In genomic region chr1:222987616-222988015, GRCh38 we compare ENCODE assay signal across 19 cellular contexts.
A peak's percentile ranks its signal among the peaks of the same experiment; 100 is the strongest.
DNase-seq lines count a peak whose midpoint lies in the region; ATAC-seq and TF ChIP-seq lines count a peak whose summit lies in the region.
"Had no signal": no experiment of that assay in that cellular context is flagged by ENCODE, and none has a peak within 500 bp of the region (broad histone marks: within the 10 kb centered on the region; RNA-seq: fewer than 3 reads in every experiment).

No MANE protein-coding gene starts in this region.

- no peaks in the 10 kb centered on the region for H3K27me3 ChIP-seq in SK-N-SH (ENCODE audit: insufficient read depth)

- H3K4me3 ChIP-seq in SK-N-SH (ENCODE audit: low read depth in 2 of 2, low read length in 1 of 2) = no peak overlapping the region
- H3K4me3 ChIP-seq: GM23248, HAP-1 had no signal

- H3K36me3 ChIP-seq in SK-N-SH (replicated peaks in 1 of 2; ENCODE audit: control insufficient read depth in 1 of 2, insufficient read depth in 2 of 2, low read length in 1 of 2) = peaks cover 0 to 8% of the 10 kb centered on the region in 2 experiments
- H3K36me3 ChIP-seq: HAP-1 had no signal

- WGBS in SK-N-SH (ENCODE audit: low lambda C conversion rate) = 78% methylated on average over 2 of the region's 2 CpGs

- H3K79me2 ChIP-seq in SK-N-SH (ENCODE audit: insufficient read depth) = no peaks in the 10 kb centered on the region

- no peak overlapping the region for H3K9ac ChIP-seq in SK-N-SH
- H3K9ac ChIP-seq: GM23248 had no signal

- DNase-seq in SK-N-SH = no peak
- no peak for DNase-seq in HUDEP-2 (lab: John Stamatoyannopoulos, UW; ENCODE audit: unreplicated experiment in 76 of 76)
- DNase-seq: GM23248, NCI-H1694, NCI-H2081 treated with DMSO at 0.1 percent for 48 hours, NCI-H2171 treated with DMSO at 0.1 percent for 48 hours, NCI-H446, NCI-H526, SHP77 treated with DMSO at 0.1 percent for 48 hours, T-cell had no signal

- POLR2A ChIA-PET in SK-N-SH (lab: Yijun Ruan, JAX) = no interaction called here

- no peak overlapping the region for H3K27ac ChIP-seq in SK-N-SH (ENCODE audit: low read depth in 2 of 2, low read length in 1 of 2)
- H3K27ac ChIP-seq in VCaP = no peak overlapping the region
- H3K27ac ChIP-seq: GM23248, RWPE1 had no signal

- H3K9me3 Mint-ChIP-seq in stimulated activated memory B cell treated with anti-CD40 and anti-IgM and Interleukin-4, amounts not matched to agents 10 μg/mL and 1 μg/mL and 100 μg/mL, for 72 hours = no peaks in the 10 kb centered on the region
- H3K9me3 Mint-ChIP-seq: T-cell; T-helper 2 cell treated with Interferon-gamma antibody and Interleukin-4, amounts not matched to agents 5 μg/mL and 100 μg/mL, for 36 hours had no signal

- no peak for ATAC-seq in SK-N-SH treated with all-trans-retinoic acid at 6 μM for 48 hours
- no peak for ATAC-seq in stimulated activated memory B cell treated with anti-CD40 and anti-IgM and Interleukin-4, amounts not matched to agents 10 μg/mL and 1 μg/mL and 100 μg/mL, for 72 hours
- no peak for ATAC-seq in GM18870 (IDR thresholded peaks at IDR 0.05; ENCODE audit: unreplicated experiment)
- no peak for ATAC-seq in HG02623 (IDR thresholded peaks at IDR 0.05; ENCODE audit: unreplicated experiment)
- ATAC-seq: T-cell had no signal

- no peaks in the 10 kb centered on the region for H3K9me3 ChIP-seq in SK-N-SH
- H3K9me3 ChIP-seq: HAP-1 had no signal

- H3K4me1 Mint-ChIP-seq in stimulated activated memory B cell treated with anti-CD40 and anti-IgM and Interleukin-4, amounts not matched to agents 10 μg/mL and 1 μg/mL and 100 μg/mL, for 72 hours = peaks cover 20% of the 10 kb centered on the region

- peak overlapping the region; percentile 4 for H3K27ac Mint-ChIP-seq in stimulated activated memory B cell treated with anti-CD40 and anti-IgM and Interleukin-4, amounts not matched to agents 10 μg/mL and 1 μg/mL and 100 μg/mL, for 72 hours
- H3K27ac Mint-ChIP-seq: T-cell; T-helper 2 cell treated with Interferon-gamma antibody and Interleukin-4, amounts not matched to agents 5 μg/mL and 100 μg/mL, for 36 hours had no signal

- no peak for TF ChIP-seq RAD21 in SK-N-SH (IDR thresholded peaks at IDR 0.05; ENCODE audit: low read length)

- H3K9me2 ChIP-seq in SK-N-SH = no peaks in the 10 kb centered on the region

- H2AFZ ChIP-seq in SK-N-SH (ENCODE audit: low read depth) = no peak overlapping the region
- H2AFZ ChIP-seq: GM23248 had no signal

- CTCF ChIA-PET in SK-N-SH (lab: Yijun Ruan, JAX) = interaction anchor here (1.4 kb wide), 1 partner anchor 136 kb away, joined by 3 read pairs; no protein-coding TSS in a partner anchor

- peak; percentile 14; the same call in 1 of the 2 replicates for TF ChIP-seq CTCF in SK-N-SH (IDR thresholded peaks at IDR 0.05)
- TF ChIP-seq CTCF in LNCAP (IDR thresholded peaks at IDR 0.05) = peak; percentile 39; the same call in 1 of the 2 replicates
- peak; percentile 61 for TF ChIP-seq CTCF in VCaP (conservative IDR thresholded peaks at IDR 0.05)

- no peaks in the 10 kb centered on the region for H3F3A ChIP-seq in SK-N-SH (replicated peaks; ENCODE audit: insufficient read depth)

- H3K4me3 Mint-ChIP-seq in stimulated activated memory B cell treated with anti-CD40 and anti-IgM and Interleukin-4, amounts not matched to agents 10 μg/mL and 1 μg/mL and 100 μg/mL, for 72 hours = no peak overlapping the region
- H3K4me3 Mint-ChIP-seq: T-cell; T-helper 2 cell treated with Interferon-gamma antibody and Interleukin-4, amounts not matched to agents 5 μg/mL and 100 μg/mL, for 36 hours had no signal

- H3K36me3 Mint-ChIP-seq in stimulated activated memory B cell treated with anti-CD40 and anti-IgM and Interleukin-4, amounts not matched to agents 10 μg/mL and 1 μg/mL and 100 μg/mL, for 72 hours = no peaks in the 10 kb centered on the region

- TF ChIP-seq EP300 in SK-N-SH (IDR thresholded peaks at IDR 0.05; ENCODE audit: borderline replicate concordance in 1 of 2, low read depth in 1 of 2, low read length in 1 of 2) = no peak

- no peaks in the 10 kb centered on the region for H3K27me3 Mint-ChIP-seq in stimulated activated memory B cell treated with anti-CD40 and anti-IgM and Interleukin-4, amounts not matched to agents 10 μg/mL and 1 μg/mL and 100 μg/mL, for 72 hours
- H3K27me3 Mint-ChIP-seq: T-cell had no signal

- no peak overlapping the region for H3K4me2 ChIP-seq in SK-N-SH

- no peaks in the 10 kb centered on the region for H4K20me1 ChIP-seq in SK-N-SH (ENCODE audit: insufficient read depth)

- no peaks in the 10 kb centered on the region; a peak in 1 of 4 replicates for H3K4me1 ChIP-seq in SK-N-SH (ENCODE audit: control insufficient read depth in 1 of 2, insufficient read depth in 2 of 2, low read depth in 1 of 2, low read length in 1 of 2)

TF ChIP-seq in SK-N-SH, 30 proteins besides CTCF, POLR2A, EP300 and RAD21:
- TF ChIP-seq SIN3A (IDR thresholded peaks at IDR 0.05; ENCODE audit: borderline replicate concordance, low read depth, low read length) (no peak), PBX3 (IDR thresholded peaks at IDR 0.05) (no peak), CHD2 (IDR thresholded peaks at IDR 0.05; ENCODE audit: low read length, partially characterized antibody) (no peak), EZH2phosphoT487 (IDR thresholded peaks at IDR 0.05; ENCODE audit: borderline replicate concordance, low read depth) (no peak), MEF2A (IDR thresholded peaks at IDR 0.05; ENCODE audit: borderline replicate concordance, low read depth) (no peak), GABPA (IDR thresholded peaks at IDR 0.05; ENCODE audit: low read depth) (no peak), POLR2AphosphoS5 (IDR thresholded peaks at IDR 0.05; ENCODE audit: low read depth, low read length) (no peak), ELF1 (IDR thresholded peaks at IDR 0.05) (no peak), USF2 (IDR thresholded peaks at IDR 0.05; ENCODE audit: borderline replicate concordance, low read depth, low read length) (no peak)
TF ChIP-seq in SK-N-SH: peak in this region for 0.

TF ChIP-seq in SK-N-SH treated with all-trans-retinoic acid at 6 μM for 48 hours, 23 proteins besides CTCF, POLR2A, EP300 and RAD21:
- TF ChIP-seq BACH2 (CRISPR knock-in tag; IDR thresholded peaks at IDR 0.05; ENCODE audit: borderline replicate concordance) = no peak
- TF ChIP-seq CSDC2 (CRISPR knock-in tag; IDR thresholded peaks at IDR 0.05) = no peak
- no peak for TF ChIP-seq ZFP3 (CRISPR knock-in tag; IDR thresholded peaks at IDR 0.05)
- TF ChIP-seq TSHZ2 (CRISPR knock-in tag; IDR thresholded peaks at IDR 0.05) = no peak
- no peak for TF ChIP-seq ESRRG (CRISPR knock-in tag; IDR thresholded peaks at IDR 0.05)
